Comparison of ENCODE assay signal across 8 cellular contexts in genomic region chr2:42569883-42570282, GRCh38. TPM values are rescaled to one million over a fixed set of nuclear protein-coding genes. Genes with fewer than 3 reads are reported as not detected.
DNase-seq lines count a peak whose midpoint lies in the region; ATAC-seq lines count a peak whose summit lies in the region.

No MANE protein-coding gene starts in this region.

- H3K27me3 ChIP-seq in stomach smooth muscle (ENCODE audit: control insufficient read depth in 1 of 2, insufficient read depth in 2 of 2, low read length in 2 of 2): no peaks in the 10 kb centered on the region

- no peaks in the 10 kb centered on the region for H3K9me3 ChIP-seq in stomach smooth muscle (ENCODE audit: control insufficient read depth in 2 of 2, low read length in 2 of 2)

- DNase-seq in activated CD4-positive, alpha-beta T cell treated with anti-CD3 and anti-CD28 coated beads for 36 hours: no peak
- no peak for DNase-seq in activated CD4-positive, alpha-beta T cell treated with anti-CD3 and anti-CD28 coated beads for 48 hours
- DNase-seq in activated CD8-positive, alpha-beta T cell treated with anti-CD3 and anti-CD28 coated beads, Interleukin-2, amount 10 ng/mL, durations not matched to agents 7 days and 5 days: no peak
- DNase-seq in immature natural killer cell (no peak), superior temporal gyrus (ENCODE audit: extremely low spot score) (no peak), NOMO-1 treated with dmso at 0.1 percent for 144 hours (lab: John Stamatoyannopoulos, UW; ENCODE audit: unreplicated experiment) (no peak), NOMO-1 treated with DMSO at 0.1 percent for 48 hours (lab: John Stamatoyannopoulos, UW; ENCODE audit: unreplicated experiment) (no peak)

- peak overlapping the region in 1 of 2 donors; percentile 64 for H3K9ac ChIP-seq in stomach smooth muscle (ENCODE audit: low read length in 2 of 2)

- POLR2A ChIA-PET in activated CD4-positive, alpha-beta T cell treated with anti-CD3 and anti-CD28 coated beads for 36 hours (lab: Charles Lee): no interaction called here
- POLR2A ChIA-PET in activated CD8-positive, alpha-beta T cell treated with anti-CD3 and anti-CD28 coated beads, Interleukin-2, amount 10 ng/mL, durations not matched to agents 7 days and 5 days (lab: Charles Lee): no interaction called here

- peak overlapping the region; percentile 68 to 76 for H3K4me3 ChIP-seq in stomach smooth muscle (ENCODE audit: low read length in 2 of 2)

- peaks cover 20% of the 10 kb centered on the region for H3K36me3 Mint-ChIP-seq in activated CD4-positive, alpha-beta T cell treated with anti-CD3 and anti-CD28 coated beads for 36 hours (ENCODE audit: low read depth)
- peaks cover 10% of the 10 kb centered on the region for H3K36me3 Mint-ChIP-seq in activated CD8-positive, alpha-beta T cell treated with anti-CD3 and anti-CD28 coated beads, Interleukin-2, amount 10 ng/mL, durations not matched to agents 7 days and 5 days (ENCODE audit: low read depth)
- H3K36me3 Mint-ChIP-seq in immature natural killer cell: no peaks in the 10 kb centered on the region

- H3K27me3 Mint-ChIP-seq in activated CD4-positive, alpha-beta T cell treated with anti-CD3 and anti-CD28 coated beads for 36 hours: no peaks in the 10 kb centered on the region
- H3K27me3 Mint-ChIP-seq in activated CD8-positive, alpha-beta T cell treated with anti-CD3 and anti-CD28 coated beads, Interleukin-2, amount 10 ng/mL, durations not matched to agents 7 days and 5 days (ENCODE audit: low read depth): no peaks in the 10 kb centered on the region
- H3K27me3 Mint-ChIP-seq in immature natural killer cell (ENCODE audit: low read depth in 3 of 3): peaks cover 0 to 3% (median 0%) of the 10 kb centered on the region in 3 donors

- peaks cover 38% of the 10 kb centered on the region for H3K4me1 Mint-ChIP-seq in activated CD4-positive, alpha-beta T cell treated with anti-CD3 and anti-CD28 coated beads for 36 hours
- peaks cover 40% of the 10 kb centered on the region for H3K4me1 Mint-ChIP-seq in activated CD8-positive, alpha-beta T cell treated with anti-CD3 and anti-CD28 coated beads, Interleukin-2, amount 10 ng/mL, durations not matched to agents 7 days and 5 days (ENCODE audit: low read depth)
- peaks cover 12 to 29% of the 10 kb centered on the region in 2 donors for H3K4me1 Mint-ChIP-seq in immature natural killer cell

- peaks cover 19% of the 10 kb centered on the region for H3K4me1 ChIP-seq in stomach smooth muscle (ENCODE audit: control insufficient read depth, insufficient read depth, low read length)

- H3K9me3 Mint-ChIP-seq in activated CD4-positive, alpha-beta T cell treated with anti-CD3 and anti-CD28 coated beads for 36 hours (ENCODE audit: low read depth): no peaks in the 10 kb centered on the region
- no peaks in the 10 kb centered on the region for H3K9me3 Mint-ChIP-seq in activated CD8-positive, alpha-beta T cell treated with anti-CD3 and anti-CD28 coated beads, Interleukin-2, amount 10 ng/mL, durations not matched to agents 7 days and 5 days (ENCODE audit: insufficient read depth)
- no peaks in the 10 kb centered on the region for H3K9me3 Mint-ChIP-seq in immature natural killer cell

- H3K4me3 Mint-ChIP-seq in activated CD4-positive, alpha-beta T cell treated with anti-CD3 and anti-CD28 coated beads for 36 hours: peak overlapping the region; percentile 86
- peak overlapping the region; percentile 89 for H3K4me3 Mint-ChIP-seq in activated CD8-positive, alpha-beta T cell treated with anti-CD3 and anti-CD28 coated beads, Interleukin-2, amount 10 ng/mL, durations not matched to agents 7 days and 5 days
- peak overlapping the region; percentile 83 to 96 (median 90) for H3K4me3 Mint-ChIP-seq in immature natural killer cell

- H3K27ac Mint-ChIP-seq in activated CD4-positive, alpha-beta T cell treated with anti-CD3 and anti-CD28 coated beads for 36 hours: peak overlapping the region; percentile 91
- H3K27ac Mint-ChIP-seq in activated CD8-positive, alpha-beta T cell treated with anti-CD3 and anti-CD28 coated beads, Interleukin-2, amount 10 ng/mL, durations not matched to agents 7 days and 5 days: peak overlapping the region; percentile 94
- peak overlapping the region; percentile 13 to 94 (median 50) for H3K27ac Mint-ChIP-seq in immature natural killer cell

- H3K27ac ChIP-seq in stomach smooth muscle (ENCODE audit: low read length): no peak overlapping the region

- H3K36me3 ChIP-seq in stomach smooth muscle (ENCODE audit: control insufficient read depth in 2 of 2, insufficient read depth in 2 of 2, low read length in 2 of 2): peaks cover 0 to 3% of the 10 kb centered on the region in 2 donors

- CTCF ChIA-PET in activated CD4-positive, alpha-beta T cell treated with anti-CD3 and anti-CD28 coated beads for 36 hours (lab: Charles Lee): interaction anchor here (0.8 kb wide), 1 partner anchor 9 kb away, joined by 3 read pairs; no protein-coding TSS in a partner anchor
- CTCF ChIA-PET in activated CD8-positive, alpha-beta T cell treated with anti-CD3 and anti-CD28 coated beads, Interleukin-2, amount 10 ng/mL, durations not matched to agents 7 days and 5 days (lab: Charles Lee): no interaction called here

- ATAC-seq in activated CD4-positive, alpha-beta T cell treated with anti-CD3 and anti-CD28 coated beads for 36 hours: no peak
- no peak for ATAC-seq in activated CD8-positive, alpha-beta T cell treated with anti-CD3 and anti-CD28 coated beads, Interleukin-2, amount 10 ng/mL, durations not matched to agents 7 days and 5 days

- intact Hi-C loops in activated CD4-positive, alpha-beta T cell treated with anti-CD3 and anti-CD28 coated beads for 36 hours (cut with DNase I, micrococcal nuclease): loop anchor here (2.0 to 5.0 kb wide), 4 partner anchors 48 to 207 kb away; no protein-coding TSS in a partner anchor

RNA-seq across cellular contexts. Expression of gene MTA3, which starts 1.5 kb away (rescaled TPM):
- total RNA-seq in activated CD4-positive, alpha-beta T cell treated with anti-CD3 and anti-CD28 coated beads for 36 hours: 10 to 100 TPM; 45.0 to 58.6 TPM
- 10 to 100 TPM; 26.2 to 33.4 TPM for total RNA-seq in activated CD8-positive, alpha-beta T cell treated with anti-CD3 and anti-CD28 coated beads, Interleukin-2, amount 10 ng/mL, durations not matched to agents 7 days and 5 days
- 1 to 10 TPM; 3.8 to 7.5 (median 7.0) TPM for polyA plus RNA-seq in immature natural killer cell
